In the genomic region with DNA sequence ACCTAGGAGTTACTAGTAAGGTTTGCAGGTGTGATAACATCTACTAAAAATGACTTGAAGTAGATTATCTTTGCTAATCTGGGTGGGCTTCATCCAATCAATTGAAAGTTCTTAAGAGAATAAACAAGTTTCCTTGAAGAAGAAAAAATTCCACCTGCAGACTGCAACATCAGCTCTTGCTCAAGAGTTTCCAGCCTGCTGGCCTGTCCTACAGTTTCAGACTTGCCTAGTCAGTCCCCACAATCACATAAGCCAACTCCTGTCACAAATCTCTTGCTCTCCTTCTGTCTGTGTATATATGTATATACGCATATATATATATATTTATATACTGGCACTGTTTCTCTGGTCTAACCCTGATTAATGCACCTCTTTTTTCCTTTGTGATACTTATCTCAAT, we compare ENCODE assay signal across 28 cellular contexts.
"Had no signal": no experiment of that assay in that cellular context is flagged by ENCODE, and none has a peak within 500 bp of the region (broad histone marks: within the 10 kb centered on the region; RNA-seq: fewer than 3 reads in every experiment).

No MANE protein-coding gene starts in this region.

- H3K4me3 Mint-ChIP-seq: naive thymus-derived CD8-positive, alpha-beta T cell; nephron; neural crest cell; stimulated activated naive B cell treated with anti-CD40 and anti-IgM and Interleukin-4, amounts not matched to agents 10 μg/mL and 1 μg/mL and 100 μg/mL, for 72 hours had no signal

- H3K4me1 ChIP-seq: prostate gland had no signal

- FAIRE-seq: islet of Langerhans, kidney, urothelium cell line had no signal

- H3K4me1 Mint-ChIP-seq: neural crest cell had no signal

- H3K9me3 ChIP-seq: left lung, lower lobe of right lung, prostate gland, stomach, thoracic aorta, tibial artery, upper lobe of right lung had no signal

- H3K27me3 Mint-ChIP-seq: naive thymus-derived CD8-positive, alpha-beta T cell had no signal

- H3K27ac ChIP-seq: left lung, lower lobe of right lung, prostate gland, stomach, thoracic aorta, tibial artery, upper lobe of right lung had no signal

- H3K27ac Mint-ChIP-seq: nephron; stimulated activated naive B cell treated with anti-CD40 and anti-IgM and Interleukin-4, amounts not matched to agents 10 μg/mL and 1 μg/mL and 100 μg/mL, for 72 hours had no signal

- H3K27me3 ChIP-seq: left lung, stomach, tibial artery, upper lobe of right lung had no signal

- H3K4me3 ChIP-seq: left lung, lower lobe of right lung, prostate gland, skin epidermis, stomach, thoracic aorta, tibial artery, upper lobe of right lung had no signal

- ATAC-seq: left colon; left lung; lower lobe of right lung; naive thymus-derived CD8-positive, alpha-beta T cell; right cardiac atrium; sciatic nerve; stimulated activated naive B cell treated with anti-CD40 and anti-IgM and Interleukin-4, amounts not matched to agents 10 μg/mL and 1 μg/mL and 100 μg/mL, for 72 hours; stimulated activated naive CD8-positive, alpha-beta T cell treated with anti-CD3 and anti-CD28 coated beads, Interleukin-15, Interleukin-2, amounts not matched to agents 100 U/mL and 50 U/mL, for 24 hours; upper lobe of right lung had no signal

- H3K9me3 Mint-ChIP-seq: naive thymus-derived CD8-positive, alpha-beta T cell; nephron; neural crest cell; stimulated activated naive B cell treated with anti-CD40 and anti-IgM and Interleukin-4, amounts not matched to agents 10 μg/mL and 1 μg/mL and 100 μg/mL, for 72 hours had no signal

- H3K36me3 ChIP-seq: left lung, lower lobe of right lung, prostate gland, stomach, thoracic aorta, tibial artery, upper lobe of right lung had no signal

- H3K36me3 Mint-ChIP-seq: naive thymus-derived CD8-positive, alpha-beta T cell; stimulated activated naive B cell treated with anti-CD40 and anti-IgM and Interleukin-4, amounts not matched to agents 10 μg/mL and 1 μg/mL and 100 μg/mL, for 72 hours had no signal

- DNase-seq: hippocampal formation; kidney; left colon; lower lobe of right lung; mammary epithelial cell; mesenchymal stem cell; naive thymus-derived CD8-positive, alpha-beta T cell; occipital lobe; retina; right cardiac atrium; stimulated activated CD4-positive, alpha-beta T cell treated with anti-CD3 and anti-CD28 coated beads, Interleukin-12 subunit alpha, Interleukin-12 subunit beta, amount 100 ng/mL, for 4 hours; stimulated activated CD4-positive, alpha-beta T cell treated with anti-CD3 and anti-CD28 coated beads, Interleukin-15, amount 100 ng/mL, for 24 hours; stimulated activated CD4-positive, alpha-beta T cell treated with anti-CD3 and anti-CD28 coated beads, Interleukin-2, amount 100 ng/mL, for 24 hours; stimulated activated CD4-positive, alpha-beta T cell treated with anti-CD3 and anti-CD28 coated beads, Interleukin-4, amount 100 ng/mL, for 1 hour; stimulated activated naive B cell treated with anti-CD40 and anti-IgM and Interleukin-4, amounts not matched to agents 10 μg/mL and 1 μg/mL and 100 μg/mL, for 72 hours; stimulated activated naive CD8-positive, alpha-beta T cell treated with anti-CD3 and anti-CD28 coated beads, Interleukin-15, Interleukin-2, amounts not matched to agents 100 U/mL and 50 U/mL, for 24 hours; stomach; tibial artery; upper lobe of right lung had no signal
